Comparison of ENCODE assay signal across 15 cellular contexts in genomic region chr20:13741879-13742278, GRCh38. TPM values are rescaled to one million over a fixed set of nuclear protein-coding genes. Genes with fewer than 3 reads are reported as not detected.
DNase-seq lines count a peak whose midpoint lies in the region; ATAC-seq and TF ChIP-seq lines count a peak whose summit lies in the region.
"Had no signal": no experiment of that assay in that cellular context is flagged by ENCODE, and none has a peak within 500 bp of the region (broad histone marks: within the 10 kb centered on the region; RNA-seq: fewer than 3 reads in every experiment).

No MANE protein-coding gene starts in this region.

- POLR2A ChIA-PET in HCT116 (lab: Charles Lee) = no interaction called here

- no peaks in the 10 kb centered on the region for H4K20me1 ChIP-seq in HCT116 (ENCODE audit: insufficient read depth)
- H4K20me1 ChIP-seq: BLaER1 had no signal

- H3K36me3 ChIP-seq in HCT116 (ENCODE audit: control insufficient read depth in 1 of 2, insufficient read depth in 2 of 2, low read length in 2 of 2) = peaks cover 0 to 7% of the 10 kb centered on the region in 2 experiments; a peak in 1 of 4 replicates

- no TSS peak for BruUV-seq in HCT116 (replicated peaks; lab: Mats Ljungman, UMichigan)

- DNase-seq in activated T-cell treated with anti-CD3 and anti-CD28 coated beads, Interleukin-2, amount 50 U/mL, for 72 hours = no peak
- no peak for DNase-seq in activated T-cell treated with anti-CD3 and anti-CD28 coated beads, Interleukin-2, amount 50 U/mL, for 48 hours
- DNase-seq in A172 (ENCODE audit: low spot score) (peak; percentile 5), HCT116 (ENCODE audit: low read depth, low spot score) (peak; percentile 3), NCI-H345 (lab: John Stamatoyannopoulos, UW) (no peak), AG08396 (ENCODE audit: low spot score) (no peak), mesothelial cell of epicardium (ENCODE audit: low spot score in 2 of 2, unreplicated experiment in 2 of 2) (no peak)
- DNase-seq: Caco-2; CD8-positive, alpha-beta memory T cell; DND-41; GF-D8; IMR-90 had no signal

- peaks cover 2 to 16% of the 10 kb centered on the region in 2 experiments; a peak in 2 of 4 replicates for H3K4me1 ChIP-seq in HCT116 (ENCODE audit: control insufficient read depth in 1 of 2, insufficient read depth in 2 of 2, low read length in 2 of 2)
- H3K4me1 ChIP-seq: Caco-2 had no signal

- peaks cover 55% of the 10 kb centered on the region for H3K79me2 ChIP-seq in HCT116 (ENCODE audit: insufficient read depth, low read length)

- no peak overlapping the region for H3K27ac ChIP-seq in HCT116 (ENCODE audit: low read depth, low read length)
- H3K27ac ChIP-seq: BLaER1, HL-60 had no signal

- TF ChIP-seq CTCF in HCT116 (IDR thresholded peaks at IDR 0.05 in 2 of 3, conservative IDR thresholded peaks at IDR 0.05 in 1 of 3; ENCODE audit: borderline replicate concordance in 1 of 3, insufficient read depth in 1 of 3, low read depth in 2 of 3, low read length in 2 of 3) (no peak), mesothelial cell of epicardium (IDR thresholded peaks at IDR 0.05; ENCODE audit: unreplicated experiment) (no peak)

- no peaks in the 10 kb centered on the region for H3K9me2 ChIP-seq in HCT116 (ENCODE audit: insufficient read depth)

- ATAC-seq in activated T-cell treated with anti-CD3 and anti-CD28 coated beads, Interleukin-2, amount 50 U/mL, for 72 hours (replicated peaks in 1 of 2) = no peak
- no peak for ATAC-seq in HCT116
- ATAC-seq in activated T-helper 17 cell treated with anti-CD3 and anti-CD28 coated beads, Interleukin-2, amount 50 U/mL, for 72 hours (replicated peaks) = peak; percentile 38

- RAD21 ChIA-PET in HCT116 (lab: Charles Lee; ENCODE audit: low non-redundant PET in 1 of 2, low total read pairs in 2 of 2, uncharacterized antibody in 2 of 2, unreplicated experiment in 2 of 2) = no interaction called here

- no peak overlapping the region for H2AFZ ChIP-seq in HCT116 (ENCODE audit: low read depth, low read length, poor library complexity, severe bottlenecking)

- no peak for TF ChIP-seq POLR2A in HCT116 (IDR thresholded peaks at IDR 0.05; ENCODE audit: borderline replicate concordance, extremely low read depth, insufficient read depth, insufficient read length)

- 0 out of 2 replicates have a peak overlapping the region, but pooled peaks have one; percentile 6 for H3K4me2 ChIP-seq in HCT116 (ENCODE audit: low read length)
- H3K4me2 ChIP-seq: BLaER1 had no signal

- CTCF ChIA-PET in HCT116 (lab: Charles Lee) = interaction anchor here (1.3 kb wide), 1 partner anchor 30 kb away, joined by 3 read pairs; no protein-coding TSS in a partner anchor

- H3K27ac Mint-ChIP-seq in activated T-cell treated with anti-CD3 and anti-CD28 coated beads, Interleukin-2, amount 50 U/mL, for 72 hours = peak overlapping the region; percentile 58
- H3K27ac Mint-ChIP-seq in activated T-helper 17 cell treated with anti-CD3 and anti-CD28 coated beads, Interleukin-2, amount 50 U/mL, for 72 hours = no peak overlapping the region
- H3K27ac Mint-ChIP-seq in mesothelial cell of epicardium = no peak overlapping the region
- H3K27ac Mint-ChIP-seq: CD8-positive, alpha-beta memory T cell had no signal

- no peaks in the 10 kb centered on the region for H3K9me3 ChIP-seq in HCT116 (ENCODE audit: control insufficient read depth in 1 of 2, insufficient read depth in 1 of 2, low read depth in 1 of 2, low read length in 2 of 2)
- H3K9me3 ChIP-seq: Caco-2 had no signal

- peaks cover 17 to 36% of the 10 kb centered on the region in 2 donors for H3K36me3 Mint-ChIP-seq in activated T-cell treated with anti-CD3 and anti-CD28 coated beads, Interleukin-2, amount 50 U/mL, for 72 hours (ENCODE audit: insufficient read depth in 2 of 2)
- H3K36me3 Mint-ChIP-seq in activated T-helper 17 cell treated with anti-CD3 and anti-CD28 coated beads, Interleukin-2, amount 50 U/mL, for 72 hours (ENCODE audit: low read depth) = peaks cover 81% of the 10 kb centered on the region
- H3K36me3 Mint-ChIP-seq in mesothelial cell of epicardium = peaks cover 60% of the 10 kb centered on the region

- no peak overlapping the region for H3K4me3 ChIP-seq in HCT116 (replicated peaks in 1 of 2; ENCODE audit: low read depth in 1 of 2, low read length in 2 of 2)
- H3K4me3 ChIP-seq: BLaER1 had no signal

- H3K4me3 Mint-ChIP-seq in activated T-cell treated with anti-CD3 and anti-CD28 coated beads, Interleukin-2, amount 50 U/mL, for 72 hours = no peak overlapping the region
- H3K4me3 Mint-ChIP-seq in activated T-helper 17 cell treated with anti-CD3 and anti-CD28 coated beads, Interleukin-2, amount 50 U/mL, for 72 hours = no peak overlapping the region
- no peak overlapping the region for H3K4me3 Mint-ChIP-seq in mesothelial cell of epicardium
- H3K4me3 Mint-ChIP-seq: CD8-positive, alpha-beta memory T cell had no signal

- peaks cover 8 to 10% of the 10 kb centered on the region in 2 donors for H3K9me3 Mint-ChIP-seq in activated T-cell treated with anti-CD3 and anti-CD28 coated beads, Interleukin-2, amount 50 U/mL, for 72 hours
- H3K9me3 Mint-ChIP-seq in activated T-helper 17 cell treated with anti-CD3 and anti-CD28 coated beads, Interleukin-2, amount 50 U/mL, for 72 hours = peaks cover 6% of the 10 kb centered on the region
- peaks cover 38% of the 10 kb centered on the region for H3K9me3 Mint-ChIP-seq in mesothelial cell of epicardium

- peaks cover 24% of the 10 kb centered on the region for H3K4me1 Mint-ChIP-seq in activated T-cell treated with anti-CD3 and anti-CD28 coated beads, Interleukin-2, amount 50 U/mL, for 72 hours (ENCODE audit: low read depth)
- H3K4me1 Mint-ChIP-seq in activated T-helper 17 cell treated with anti-CD3 and anti-CD28 coated beads, Interleukin-2, amount 50 U/mL, for 72 hours = peaks cover 15% of the 10 kb centered on the region
- H3K4me1 Mint-ChIP-seq in mesothelial cell of epicardium = no peaks in the 10 kb centered on the region

- intact Hi-C loops in HCT116 (cut with micrococcal nuclease) = no loop called here

- TF ChIP-seq RAD21 in HCT116 (IDR thresholded peaks at IDR 0.05; ENCODE audit: low read depth) = no peak

- no peak overlapping the region for H3K9ac ChIP-seq in HCT116 (ENCODE audit: low read length)
- H3K9ac ChIP-seq: BLaER1 had no signal

- H3K27me3 ChIP-seq in HCT116 (ENCODE audit: insufficient read depth, low read length) = no peaks in the 10 kb centered on the region
- H3K27me3 ChIP-seq: BLaER1 had no signal

- no peaks in the 10 kb centered on the region for H3K27me3 Mint-ChIP-seq in activated T-cell treated with anti-CD3 and anti-CD28 coated beads, Interleukin-2, amount 50 U/mL, for 72 hours (ENCODE audit: low read depth)
- no peaks in the 10 kb centered on the region for H3K27me3 Mint-ChIP-seq in activated T-helper 17 cell treated with anti-CD3 and anti-CD28 coated beads, Interleukin-2, amount 50 U/mL, for 72 hours
- H3K27me3 Mint-ChIP-seq in mesothelial cell of epicardium (ENCODE audit: low read depth) = no peaks in the 10 kb centered on the region
- H3K27me3 Mint-ChIP-seq: CD8-positive, alpha-beta memory T cell had no signal

TF ChIP-seq in HCT116, 20 proteins besides CTCF, POLR2A, EP300 and RAD21 (continues in another document):
- TF ChIP-seq MAX (IDR thresholded peaks at IDR 0.05) (no peak), CEBPB (IDR thresholded peaks at IDR 0.05; ENCODE audit: low read depth) (no peak), SIN3A (IDR thresholded peaks at IDR 0.05; ENCODE audit: low read depth) (no peak), TCF7L2 (IDR thresholded peaks at IDR 0.05; ENCODE audit: borderline replicate concordance, extremely low read depth, insufficient read depth, insufficient read length) (no peak), ZFX (IDR thresholded peaks at IDR 0.05) (no peak), ZBTB33 (IDR thresholded peaks at IDR 0.05; ENCODE audit: extremely low read depth, insufficient replicate concordance, low read length) (no peak), ELF1 (IDR thresholded peaks at IDR 0.05; ENCODE audit: borderline replicate concordance, low read depth) (no peak), CBX3 (IDR thresholded peaks at IDR 0.05; ENCODE audit: low read depth) (no peak), JUND (IDR thresholded peaks at IDR 0.05) (no peak), ZNF274 (IDR thresholded peaks at IDR 0.05; ENCODE audit: low read depth, low read length) (no peak), SRF (IDR thresholded peaks at IDR 0.05; ENCODE audit: low read depth) (no peak), FOSL1 (IDR thresholded peaks at IDR 0.05; ENCODE audit: low read depth) (no peak), SP1 (IDR thresholded peaks at IDR 0.05; ENCODE audit: low read depth) (no peak)

RNA-seq across cellular contexts. Expression of gene ESF1, which starts 42.8 kb away (rescaled TPM):
- 10 to 100 TPM; 12.2 to 13.2 TPM for total RNA-seq in activated T-cell treated with anti-CD3 and anti-CD28 coated beads, Interleukin-2, amount 50 U/mL, for 72 hours
- 15.6 and 20.9 TPM in 2 replicates for total RNA-seq in A172 (2014; rRNA removed; shearing (Covaris generic))
- total RNA-seq in HCT116 (2021; ENCODE audit: unreplicated experiment) = 25.4 TPM
- polyA plus RNA-seq in HCT116 (2012) = 8.4 and 13.4 TPM in 2 replicates
- total RNA-seq in activated T-helper 17 cell treated with anti-CD3 and anti-CD28 coated beads, Interleukin-2, amount 50 U/mL, for 72 hours = 10 to 100 TPM; 13.9 to 21.7 TPM
- total RNA-seq in mesothelial cell of epicardium = 17.2 to 18.5 TPM (median 17.4 TPM) in 3 replicates

RNA-seq across cellular contexts. Expression of gene NDUFAF5, which starts 42.9 kb away (rescaled TPM):
- 10 to 100 TPM; 30.4 to 32.9 TPM for total RNA-seq in activated T-cell treated with anti-CD3 and anti-CD28 coated beads, Interleukin-2, amount 50 U/mL, for 72 hours
- total RNA-seq in A172 (2014; rRNA removed; shearing (Covaris generic)) = 38.8 and 62.8 TPM in 2 replicates
- total RNA-seq in HCT116 (2021; ENCODE audit: unreplicated experiment) = 30.8 TPM
- 12.1 and 13.7 TPM in 2 replicates for polyA plus RNA-seq in HCT116 (2012)
- 10 to 100 TPM; 19.7 to 31.2 TPM for total RNA-seq in activated T-helper 17 cell treated with anti-CD3 and anti-CD28 coated beads, Interleukin-2, amount 50 U/mL, for 72 hours
- 38.9 to 40.7 TPM (median 40.4 TPM) in 3 replicates for total RNA-seq in mesothelial cell of epicardium

Comparison
In these comparisons a context has a peak if more than half of its experiments do, and no peak if none do; other contexts are left out.
1. DNase-seq: peak in A172 (single experiment) and HCT116 (single experiment); none in activated T-cell treated with anti-CD3 and anti-CD28 coated beads, Interleukin-2, amount 50 U/mL, for 72 hours (0 of 2), activated T-cell treated with anti-CD3 and anti-CD28 coated beads, Interleukin-2, amount 50 U/mL, for 48 hours (0 of 2), NCI-H345 (single experiment), AG08396 (single experiment) and mesothelial cell of epicardium (0 of 2).